In the genomic region with DNA sequence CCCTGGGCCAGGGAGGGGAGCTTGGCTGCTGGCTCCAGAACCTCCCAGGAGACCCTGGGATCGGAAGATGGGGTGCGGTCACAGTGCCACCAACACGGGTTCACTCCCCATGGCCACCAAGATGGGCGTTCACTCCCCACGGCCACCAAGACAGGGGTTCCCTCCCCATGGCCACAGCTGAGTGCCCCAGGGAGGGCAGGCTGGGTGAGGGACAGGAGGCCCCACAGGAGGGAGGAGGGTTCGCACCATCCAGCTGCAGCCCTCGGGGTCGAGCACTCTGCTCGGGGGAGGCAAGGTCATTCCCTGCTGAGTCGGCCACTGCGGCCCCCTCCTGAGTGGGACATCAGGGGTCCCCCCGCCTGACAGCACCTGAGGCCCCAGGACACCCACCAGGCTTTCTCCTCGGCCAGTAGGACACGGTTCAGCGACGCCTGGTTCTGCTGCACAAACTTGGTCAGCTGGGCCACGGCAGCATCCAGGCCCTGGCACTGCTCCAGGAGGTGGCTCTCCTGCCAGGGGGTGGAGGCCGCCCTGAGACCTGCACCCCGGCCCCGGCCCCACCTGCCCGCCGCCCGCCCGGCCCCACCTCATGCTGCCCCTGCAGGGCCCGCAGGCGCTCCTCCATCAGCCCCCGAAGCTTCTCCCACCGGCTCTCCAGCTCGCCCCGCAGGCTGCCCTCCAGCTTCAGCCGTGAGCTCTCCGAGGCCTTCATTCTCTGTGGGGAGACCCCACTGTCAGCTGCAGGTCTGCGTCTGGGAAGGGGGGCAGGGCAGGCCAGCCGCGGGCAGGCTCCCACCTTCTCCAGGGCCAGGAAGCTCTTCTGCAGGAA, we compare ENCODE assay signal across 2 cellular contexts.
TF ChIP-seq lines count a peak whose summit lies in the region.

No MANE protein-coding gene starts in this region.

TF ChIP-seq in HepG2, 621 proteins besides CTCF, POLR2A, EP300 and RAD21:
- TF ChIP-seq ZMAT3 (CRISPR knock-in tag; conservative IDR thresholded peaks at IDR 0.05): no peak
- 0 out of 2 replicates have a peak, but pooled peaks have one; percentile 13 for TF ChIP-seq YEATS4 (CRISPR knock-in tag; IDR thresholded peaks at IDR 0.05; ENCODE audit: borderline replicate concordance)
- peak; percentile 31; the same call in 1 of the 2 replicates for TF ChIP-seq PHF8 (CRISPR knock-in tag; IDR thresholded peaks at IDR 0.05)
- TF ChIP-seq, protein P1, sequence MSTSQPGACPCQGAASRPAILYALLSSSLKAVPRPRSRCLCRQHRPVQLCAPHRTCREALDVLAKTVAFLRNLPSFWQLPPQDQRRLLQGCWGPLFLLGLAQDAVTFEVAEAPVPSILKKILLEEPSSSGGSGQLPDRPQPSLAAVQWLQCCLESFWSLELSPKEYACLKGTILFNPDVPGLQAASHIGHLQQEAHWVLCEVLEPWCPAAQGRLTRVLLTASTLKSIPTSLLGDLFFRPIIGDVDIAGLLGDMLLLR (CRISPR knock-in tag; IDR thresholded peaks at IDR 0.05): 0 out of 2 replicates have a peak, but pooled peaks have one; percentile 25
- TF ChIP-seq GABPB1 (CRISPR knock-in tag; IDR thresholded peaks at IDR 0.05): peak; percentile 23; the same call in 1 of the 2 replicates
TF ChIP-seq in HepG2: peak in this region for 4.

TF ChIP-seq in HEK293, 187 proteins besides CTCF, POLR2A, EP300 and RAD21:
- TF ChIP-seq ZIC2 (tag by site-specific recombination; IDR thresholded peaks at IDR 0.05): peak; percentile 61
- no peak for TF ChIP-seq ZNF311 (tag by site-specific recombination; IDR thresholded peaks at IDR 0.05; ENCODE audit: borderline replicate concordance)
- TF ChIP-seq GLIS1 (tag by site-specific recombination; IDR thresholded peaks at IDR 0.05): peak; percentile 15; the same call in 1 of the 2 replicates
